Comparison of ENCODE assay signal across 10 cellular contexts in genomic region chr21:17793271-17793670, GRCh38. TPM values are rescaled to one million over a fixed set of nuclear protein-coding genes. Genes with fewer than 3 reads are reported as not detected.
DNase-seq lines count a peak whose midpoint lies in the region; ATAC-seq and TF ChIP-seq lines count a peak whose summit lies in the region.
"Had no signal": no experiment of that assay in that cellular context is flagged by ENCODE, and none has a peak within 500 bp of the region (broad histone marks: within the 10 kb centered on the region; RNA-seq: fewer than 3 reads in every experiment).

No MANE protein-coding gene starts in this region.

- no peak for TF ChIP-seq CTCF in CD4-positive, alpha-beta T cell (IDR thresholded peaks at IDR 0.05)

- H3K4me1 Mint-ChIP-seq in CD4-positive, alpha-beta T cell (ENCODE audit: low read depth): peaks cover 80% of the 10 kb centered on the region

- peaks cover 51% of the 10 kb centered on the region for H3K36me3 Mint-ChIP-seq in CD4-positive, alpha-beta T cell (ENCODE audit: low read depth)

- peak overlapping the region; percentile 94 for H3K27ac Mint-ChIP-seq in CD4-positive, alpha-beta T cell

- H3K27ac ChIP-seq in CD4-positive, alpha-beta T cell (ENCODE audit: low read depth, low read length): peak overlapping the region; percentile 61
- peak overlapping the region; percentile 56 to 77 for H3K27ac ChIP-seq in mucosa of rectum (ENCODE audit: low read depth in 2 of 2, low read length in 2 of 2)

- no peaks in the 10 kb centered on the region for H3K27me3 ChIP-seq in CD4-positive, alpha-beta T cell (ENCODE audit: control insufficient read depth, insufficient read depth, low read length)
- no peaks in the 10 kb centered on the region for H3K27me3 ChIP-seq in mucosa of rectum (ENCODE audit: control insufficient read depth in 2 of 2, insufficient read depth in 2 of 2, low read length in 2 of 2)

- in situ Hi-C loops in G401 (cut with HindIII; ENCODE audit: low sequenced_read_pairs): no loop called here

- H3K4me3 ChIP-seq in mucosa of rectum (ENCODE audit: low read length in 2 of 2): peak overlapping the region; percentile 46 to 63

- no peak for ATAC-seq in CD4-positive, alpha-beta T cell (ENCODE audit: poor library complexity)
- peak; percentile 14 for ATAC-seq in GM19467 (IDR thresholded peaks at IDR 0.05; ENCODE audit: unreplicated experiment)
- peak; percentile 17 for ATAC-seq in SK-N-SH treated with all-trans-retinoic acid at 6 μM for 48 hours

- no peaks in the 10 kb centered on the region for H3K9me3 Mint-ChIP-seq in CD4-positive, alpha-beta T cell

- DNase-seq in CD4-positive, alpha-beta T cell: no peak
- DNase-seq in stimulated activated CD4-positive, alpha-beta T cell treated with anti-CD3 and anti-CD28 coated beads, Interleukin-4, amount 100 ng/mL, for 24 hours: no peak
- no peak for DNase-seq in NCI-H2081 (lab: John Stamatoyannopoulos, UW)
- no peak for DNase-seq in NCI-H128 (lab: John Stamatoyannopoulos, UW; ENCODE audit: unreplicated experiment)
- no peak for DNase-seq in G401 (ENCODE audit: low spot score)
- DNase-seq: DMS53, NCI-H446 treated with DMSO at 0.1 percent for 48 hours had no signal

- H3K4me3 Mint-ChIP-seq in CD4-positive, alpha-beta T cell: peak overlapping the region; percentile 84

- POLR2A ChIA-PET in CD4-positive, alpha-beta T cell (lab: Charles Lee): interaction anchor here (1.5 to 7.0 kb wide), 4 partner anchors 11 to 24 kb away, joined by 3 to 77 read pairs (median 40); partner anchors contain the start of gene C21orf91

- H3K4me1 ChIP-seq in mucosa of rectum (ENCODE audit: control insufficient read depth in 2 of 2, insufficient read depth in 2 of 2, low read length in 2 of 2): peaks cover 0 to 2% of the 10 kb centered on the region in 2 donors

- intact Hi-C loops in CD4-positive, alpha-beta T cell (cut with DNase I, micrococcal nuclease): loop anchor here in 1 of 2 experiments (2.0 to 5.0 kb wide), 2 partner anchors 26 to 181 kb away; partner anchors contain the start of genes BTG3 and C21orf91

- peaks cover 3% of the 10 kb centered on the region in 2 donors for H3K36me3 ChIP-seq in mucosa of rectum (ENCODE audit: control insufficient read depth in 2 of 2, insufficient read depth in 2 of 2, low read length in 2 of 2)

- no peaks in the 10 kb centered on the region for H3K9me3 ChIP-seq in CD4-positive, alpha-beta T cell (ENCODE audit: control insufficient read depth, low read length)
- no peaks in the 10 kb centered on the region for H3K9me3 ChIP-seq in mucosa of rectum (ENCODE audit: control insufficient read depth in 2 of 2, low read length in 2 of 2)

- peak overlapping the region in 1 of 2 donors; percentile 31 for H3K9ac ChIP-seq in mucosa of rectum (ENCODE audit: low read depth in 1 of 2, low read length in 2 of 2)

- CTCF ChIA-PET in CD4-positive, alpha-beta T cell (lab: Charles Lee): interaction anchor here (1.7 kb wide), 1 partner anchor 23 kb away, joined by 5 read pairs; no protein-coding TSS in a partner anchor

- no peaks in the 10 kb centered on the region for H3K27me3 Mint-ChIP-seq in CD4-positive, alpha-beta T cell

TF ChIP-seq in SK-N-SH treated with all-trans-retinoic acid at 6 μM for 48 hours, 23 proteins besides CTCF, POLR2A, EP300 and RAD21:
- no peak for TF ChIP-seq TCF4 (CRISPR knock-in tag; IDR thresholded peaks at IDR 0.05; ENCODE audit: borderline replicate concordance)
- no peak for TF ChIP-seq TSHZ2 (CRISPR knock-in tag; IDR thresholded peaks at IDR 0.05)
- TF ChIP-seq GLIS3 (CRISPR knock-in tag; IDR thresholded peaks at IDR 0.05): no peak
- no peak for TF ChIP-seq ZNF565 (CRISPR knock-in tag; conservative IDR thresholded peaks at IDR 0.05; ENCODE audit: low read depth)
- TF ChIP-seq TOX (CRISPR knock-in tag; IDR thresholded peaks at IDR 0.05; ENCODE audit: borderline replicate concordance): no peak
- no peak for TF ChIP-seq ARNTL (CRISPR knock-in tag; IDR thresholded peaks at IDR 0.05; ENCODE audit: borderline replicate concordance, low read depth)
- no peak for TF ChIP-seq ZFP3 (CRISPR knock-in tag; IDR thresholded peaks at IDR 0.05)
- no peak for TF ChIP-seq RARB (CRISPR knock-in tag; IDR thresholded peaks at IDR 0.05)
- TF ChIP-seq POU6F1 (CRISPR knock-in tag; IDR thresholded peaks at IDR 0.05; ENCODE audit: borderline replicate concordance, low read depth): no peak
- TF ChIP-seq, protein P1, sequence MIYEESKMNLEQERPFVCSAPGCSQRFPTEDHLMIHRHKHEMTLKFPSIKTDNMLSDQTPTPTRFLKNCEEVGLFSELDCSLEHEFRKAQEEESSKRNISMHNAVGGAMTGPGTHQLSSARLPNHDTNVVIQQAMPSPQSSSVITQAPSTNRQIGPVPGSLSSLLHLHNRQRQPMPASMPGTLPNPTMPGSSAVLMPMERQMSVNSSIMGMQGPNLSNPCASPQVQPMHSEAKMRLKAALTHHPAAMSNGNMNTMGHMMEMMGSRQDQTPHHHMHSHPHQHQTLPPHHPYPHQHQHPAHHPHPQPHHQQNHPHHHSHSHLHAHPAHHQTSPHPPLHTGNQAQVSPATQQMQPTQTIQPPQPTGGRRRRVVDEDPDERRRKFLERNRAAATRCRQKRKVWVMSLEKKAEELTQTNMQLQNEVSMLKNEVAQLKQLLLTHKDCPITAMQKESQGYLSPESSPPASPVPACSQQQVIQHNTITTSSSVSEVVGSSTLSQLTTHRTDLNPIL (CRISPR knock-in tag; IDR thresholded peaks at IDR 0.05; ENCODE audit: low read depth): no peak
- TF ChIP-seq BACH2 (CRISPR knock-in tag; IDR thresholded peaks at IDR 0.05; ENCODE audit: borderline replicate concordance): no peak
TF ChIP-seq in SK-N-SH treated with all-trans-retinoic acid at 6 μM for 48 hours: peak in this region for 0.

RNA-seq across cellular contexts. Expression of gene C21orf91, which starts 25.9 kb away (rescaled TPM):
- total RNA-seq in CD4-positive, alpha-beta T cell: 10 to 100 TPM; 40.9 to 42.2 TPM
- 1.2 and 1.8 TPM in 2 replicates for total RNA-seq in G401 (2014; rRNA removed; shearing (Covaris generic))

Comparison
In these comparisons a context has a peak if more than half of its experiments do, and no peak if none do; other contexts are left out.
1. RNA of gene C21orf91, which starts 25.9 kb away (total RNA-seq): 40.9 to 42.2 TPM in CD4-positive, alpha-beta T cell; 1.2 to 1.8 TPM in G401; every median in the first group is over 10 times any median in the second.